Comparison of ENCODE assay signal across 2 cellular contexts in the genomic region with DNA sequence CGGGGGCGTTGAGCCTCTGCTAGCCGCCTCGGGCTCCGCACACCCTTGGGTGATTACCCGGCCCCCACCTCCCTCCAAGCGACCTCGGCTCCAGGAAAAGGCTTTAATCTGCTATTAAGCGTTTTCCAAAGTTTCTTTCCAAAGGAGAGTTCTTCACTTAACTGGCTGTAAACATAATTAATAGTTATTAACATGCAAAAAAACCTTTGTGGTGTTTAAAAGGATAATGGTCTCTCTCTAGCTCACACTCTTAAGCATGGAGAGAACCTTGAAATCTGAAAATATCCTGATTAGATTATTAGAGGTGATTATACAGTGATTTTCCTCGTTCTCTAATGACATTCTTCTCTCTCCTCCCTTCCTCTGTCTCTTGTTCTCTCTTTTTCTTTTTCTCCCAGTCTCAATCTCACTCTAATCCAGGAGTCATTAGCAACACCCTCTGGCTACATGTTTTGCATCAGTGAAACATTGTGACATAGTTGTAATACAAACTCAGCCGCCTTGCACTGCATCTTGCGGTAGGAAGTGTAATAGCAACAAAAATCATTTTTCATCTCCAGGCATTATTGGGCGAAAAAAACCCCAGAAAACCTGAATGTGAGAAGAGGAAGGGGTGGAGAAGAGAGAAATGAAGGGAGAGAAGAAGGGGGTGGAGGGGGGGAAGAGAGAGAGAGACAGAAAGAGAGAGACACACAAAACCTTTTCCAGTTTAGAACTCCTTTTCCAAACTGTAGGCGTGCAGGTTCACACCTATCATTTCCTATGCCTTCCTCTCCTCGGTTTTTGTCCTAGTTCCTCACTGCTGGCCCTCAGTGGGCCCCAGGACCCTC.
TF ChIP-seq lines count a peak whose summit lies in the region.

No MANE protein-coding gene starts in this region.

TF ChIP-seq in GM12878, 131 proteins besides CTCF, POLR2A, EP300 and RAD21 (continues in another document):
- TF ChIP-seq NKRF (conservative IDR thresholded peaks at IDR 0.05) (no peak), EED (IDR thresholded peaks at IDR 0.05; ENCODE audit: low read depth) (no peak), PKNOX1 (IDR thresholded peaks at IDR 0.05) (no peak), IKZF2 (IDR thresholded peaks at IDR 0.05) (peak; percentile 51 to 56), ATF7 (IDR thresholded peaks at IDR 0.05; ENCODE audit: low read depth) (peak; percentile 73), BRCA1 (IDR thresholded peaks at IDR 0.05; ENCODE audit: low read depth, low read length) (no peak), RFX5 (IDR thresholded peaks at IDR 0.05; ENCODE audit: low read depth, low read length) (no peak), MTA3 (IDR thresholded peaks at IDR 0.05; ENCODE audit: borderline replicate concordance, low read length) (no peak), SMC3 (IDR thresholded peaks at IDR 0.05; ENCODE audit: borderline replicate concordance, low read length) (no peak; the same call in 1 of the 2 replicates), NBN (IDR thresholded peaks at IDR 0.05) (0 out of 2 replicates have a peak, but pooled peaks have one; percentile 40), PRDM15 (CRISPR knock-in tag; IDR thresholded peaks at IDR 0.05) (no peak), TBL1XR1 (IDR thresholded peaks at IDR 0.05; ENCODE audit: low read depth, low read length) (no peak), ZNF622 (IDR thresholded peaks at IDR 0.05) (no peak), MLLT1 (IDR thresholded peaks at IDR 0.05) (no peak), ATF2 (IDR thresholded peaks at IDR 0.05; ENCODE audit: low read length) (no peak), PAX5 (IDR thresholded peaks at IDR 0.05; ENCODE audit: borderline replicate concordance, low read depth, low read length) (no peak), TAF1 (IDR thresholded peaks at IDR 0.05; ENCODE audit: borderline replicate concordance, low read depth, low read length) (no peak)

TF ChIP-seq in WTC11, 78 proteins besides CTCF, POLR2A, EP300 and RAD21 (continued from another document):
- TF ChIP-seq AFF4 (CRISPR knock-in tag; IDR thresholded peaks at IDR 0.05; ENCODE audit: borderline replicate concordance): no peak
- no peak for TF ChIP-seq ZNF671 (CRISPR knock-in tag; IDR thresholded peaks at IDR 0.05)
- TF ChIP-seq PRRX2 (CRISPR knock-in tag; IDR thresholded peaks at IDR 0.05): no peak
- TF ChIP-seq, protein P1, sequence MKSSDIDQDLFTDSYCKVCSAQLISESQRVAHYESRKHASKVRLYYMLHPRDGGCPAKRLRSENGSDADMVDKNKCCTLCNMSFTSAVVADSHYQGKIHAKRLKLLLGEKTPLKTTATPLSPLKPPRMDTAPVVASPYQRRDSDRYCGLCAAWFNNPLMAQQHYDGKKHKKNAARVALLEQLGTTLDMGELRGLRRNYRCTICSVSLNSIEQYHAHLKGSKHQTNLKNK (CRISPR knock-in tag; IDR thresholded peaks at IDR 0.05): no peak
- TF ChIP-seq TEAD4 (CRISPR knock-in tag; IDR thresholded peaks at IDR 0.05): no peak
- TF ChIP-seq SMAD4 (CRISPR knock-in tag; IDR thresholded peaks at IDR 0.05): no peak
- no peak for TF ChIP-seq ZNF219 (CRISPR knock-in tag; IDR thresholded peaks at IDR 0.05; ENCODE audit: borderline replicate concordance)
